ENCODE assay signal across 20 cellular contexts in the genomic region with DNA sequence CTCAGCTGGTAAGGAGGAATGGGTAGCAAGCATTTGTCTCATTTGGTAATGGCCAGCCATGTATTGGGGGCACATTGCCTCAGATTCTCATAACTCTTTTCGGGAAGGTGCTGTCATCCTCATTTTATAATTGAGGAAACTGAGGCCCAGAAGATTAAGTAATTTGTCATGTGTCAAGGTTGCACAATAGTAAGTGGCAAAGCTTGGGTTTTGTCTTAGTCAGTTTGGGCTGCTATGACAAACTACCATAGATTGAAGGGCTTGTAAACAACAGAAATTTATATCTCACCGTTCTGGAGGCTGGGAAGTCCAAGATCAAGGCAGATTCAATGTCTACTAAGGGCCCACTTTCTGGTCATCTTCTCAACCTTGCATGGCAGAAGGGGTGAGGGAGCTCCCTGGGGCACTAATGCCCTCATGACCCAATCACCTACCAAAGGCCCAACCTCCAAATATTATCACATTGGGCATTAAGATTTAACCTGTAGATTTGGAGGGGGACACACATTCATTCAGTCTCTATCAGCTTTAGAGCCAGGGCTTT.
"Had no signal": no experiment of that assay in that cellular context is flagged by ENCODE, and none has a peak within 500 bp of the region (broad histone marks: within the 10 kb centered on the region; RNA-seq: fewer than 3 reads in every experiment).

No MANE protein-coding gene starts in this region.

- ATAC-seq: foreskin keratinocyte, psoas muscle had no signal

- H3K4me2 ChIP-seq: hepatocyte had no signal

- H3K9me3 Mint-ChIP-seq: naive B cell, type B pancreatic cell had no signal

- H3K36me3 Mint-ChIP-seq: naive B cell had no signal

- H3K27me3 Mint-ChIP-seq: naive B cell, type B pancreatic cell had no signal

- H3K36me3 ChIP-seq: neutrophil, stomach, thyroid gland had no signal

- H3K4me3 Mint-ChIP-seq: naive B cell, type B pancreatic cell had no signal

- H3K27ac ChIP-seq: foreskin keratinocyte, hepatocyte, neutrophil, psoas muscle, stomach had no signal

- H3K4me3 ChIP-seq: coronary artery, hepatocyte, lung, psoas muscle, stomach, thyroid gland had no signal

- H3K4me1 ChIP-seq: psoas muscle had no signal

- DNase-seq: cerebellar nuclear complex; effector memory CD4-positive, alpha-beta T cell; foreskin keratinocyte; kidney; left colon; left ventricle myocardium superior; mesendoderm; naive B cell; psoas muscle; retina; stimulated activated CD4-positive, alpha-beta T cell treated with anti-CD3 and anti-CD28 coated beads, Interleukin-2, amount 100 ng/mL, for 24 hours; stimulated activated CD4-positive, alpha-beta T cell treated with anti-CD3 and anti-CD28 coated beads, Interleukin-4, amount 100 ng/mL, for 4 hours; stimulated activated naive CD4-positive, alpha-beta T cell; stomach had no signal

- H3K27ac Mint-ChIP-seq: naive B cell, type B pancreatic cell had no signal

- H3K9me3 ChIP-seq: neutrophil, psoas muscle, stomach, thyroid gland had no signal

- H3K27me3 ChIP-seq: foreskin keratinocyte, hepatocyte, neutrophil, stomach, thyroid gland had no signal

- H2AFZ ChIP-seq: hepatocyte had no signal
